ENCODE assay signal across 1 cellular context in the genomic region with DNA sequence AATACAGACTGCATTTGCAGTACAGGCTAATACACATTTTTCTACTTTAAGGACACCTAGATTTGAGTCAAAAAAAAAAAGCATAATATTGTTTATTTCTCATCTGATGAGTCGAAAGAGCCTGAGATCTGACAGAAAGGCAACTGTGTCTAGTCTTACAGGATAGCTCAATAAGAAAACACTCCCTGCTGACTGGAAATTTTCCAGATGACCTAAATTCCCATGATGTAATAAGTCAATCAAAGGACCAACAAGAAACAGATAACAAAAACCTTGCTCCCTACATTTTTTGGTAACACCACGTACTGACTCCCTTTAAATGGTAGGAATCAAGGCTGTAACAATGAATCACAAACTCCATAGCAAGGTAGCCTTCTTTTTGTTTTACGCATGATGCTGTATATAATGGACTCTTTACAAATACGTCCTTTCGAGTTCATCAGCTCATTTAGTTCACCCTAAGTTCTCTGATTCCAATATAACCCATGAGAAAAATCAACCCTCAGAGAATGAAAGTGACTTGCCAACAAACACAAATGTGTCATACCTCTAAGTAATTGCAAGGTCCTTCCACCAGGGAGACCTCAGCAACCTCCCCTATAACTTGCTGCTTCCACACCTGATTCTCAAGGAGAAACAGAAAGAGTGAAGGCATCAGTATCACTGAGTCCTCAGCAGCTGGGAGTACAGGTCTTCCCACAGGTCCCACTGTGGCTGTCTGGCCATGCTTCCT.
TF ChIP-seq lines count a peak whose summit lies in the region.

No MANE protein-coding gene starts in this region.

TF ChIP-seq in SK-N-SH treated with all-trans-retinoic acid at 6 μM for 48 hours, 23 proteins besides CTCF, POLR2A, EP300 and RAD21 (continued from another document):
- no peak for TF ChIP-seq ARNTL (CRISPR knock-in tag; IDR thresholded peaks at IDR 0.05; ENCODE audit: borderline replicate concordance, low read depth)
- TF ChIP-seq TOX (CRISPR knock-in tag; IDR thresholded peaks at IDR 0.05; ENCODE audit: borderline replicate concordance) = no peak
- no peak for TF ChIP-seq ZFP30 (CRISPR knock-in tag; IDR thresholded peaks at IDR 0.05)
- TF ChIP-seq ZNF70 (CRISPR knock-in tag; IDR thresholded peaks at IDR 0.05) = no peak
- TF ChIP-seq ZC3H10 (CRISPR knock-in tag; IDR thresholded peaks at IDR 0.05) = no peak
- TF ChIP-seq BACH2 (CRISPR knock-in tag; IDR thresholded peaks at IDR 0.05; ENCODE audit: borderline replicate concordance) = no peak
- TF ChIP-seq PPARA (CRISPR knock-in tag; IDR thresholded peaks at IDR 0.05; ENCODE audit: borderline replicate concordance) = no peak
- no peak for TF ChIP-seq TCF4 (CRISPR knock-in tag; IDR thresholded peaks at IDR 0.05; ENCODE audit: borderline replicate concordance)
- TF ChIP-seq, protein P1, sequence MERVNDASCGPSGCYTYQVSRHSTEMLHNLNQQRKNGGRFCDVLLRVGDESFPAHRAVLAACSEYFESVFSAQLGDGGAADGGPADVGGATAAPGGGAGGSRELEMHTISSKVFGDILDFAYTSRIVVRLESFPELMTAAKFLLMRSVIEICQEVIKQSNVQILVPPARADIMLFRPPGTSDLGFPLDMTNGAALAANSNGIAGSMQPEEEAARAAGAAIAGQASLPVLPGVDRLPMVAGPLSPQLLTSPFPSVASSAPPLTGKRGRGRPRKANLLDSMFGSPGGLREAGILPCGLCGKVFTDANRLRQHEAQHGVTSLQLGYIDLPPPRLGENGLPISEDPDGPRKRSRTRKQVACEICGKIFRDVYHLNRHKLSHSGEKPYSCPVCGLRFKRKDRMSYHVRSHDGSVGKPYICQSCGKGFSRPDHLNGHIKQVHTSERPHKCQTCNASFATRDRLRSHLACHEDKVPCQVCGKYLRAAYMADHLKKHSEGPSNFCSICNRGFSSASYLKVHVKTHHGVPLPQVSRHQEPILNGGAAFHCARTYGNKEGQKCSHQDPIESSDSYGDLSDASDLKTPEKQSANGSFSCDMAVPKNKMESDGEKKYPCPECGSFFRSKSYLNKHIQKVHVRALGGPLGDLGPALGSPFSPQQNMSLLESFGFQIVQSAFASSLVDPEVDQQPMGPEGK (CRISPR knock-in tag; IDR thresholded peaks at IDR 0.05; ENCODE audit: borderline replicate concordance) = no peak
- TF ChIP-seq, protein P2, sequence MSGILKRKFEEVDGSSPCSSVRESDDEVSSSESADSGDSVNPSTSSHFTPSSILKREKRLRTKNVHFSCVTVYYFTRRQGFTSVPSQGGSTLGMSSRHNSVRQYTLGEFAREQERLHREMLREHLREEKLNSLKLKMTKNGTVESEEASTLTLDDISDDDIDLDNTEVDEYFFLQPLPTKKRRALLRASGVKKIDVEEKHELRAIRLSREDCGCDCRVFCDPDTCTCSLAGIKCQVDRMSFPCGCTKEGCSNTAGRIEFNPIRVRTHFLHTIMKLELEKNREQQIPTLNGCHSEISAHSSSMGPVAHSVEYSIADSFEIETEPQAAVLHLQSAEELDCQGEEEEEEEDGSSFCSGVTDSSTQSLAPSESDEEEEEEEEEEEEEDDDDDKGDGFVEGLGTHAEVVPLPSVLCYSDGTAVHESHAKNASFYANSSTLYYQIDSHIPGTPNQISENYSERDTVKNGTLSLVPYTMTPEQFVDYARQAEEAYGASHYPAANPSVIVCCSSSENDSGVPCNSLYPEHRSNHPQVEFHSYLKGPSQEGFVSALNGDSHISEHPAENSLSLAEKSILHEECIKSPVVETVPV (CRISPR knock-in tag; IDR thresholded peaks at IDR 0.05) = no peak
- TF ChIP-seq, protein P3, sequence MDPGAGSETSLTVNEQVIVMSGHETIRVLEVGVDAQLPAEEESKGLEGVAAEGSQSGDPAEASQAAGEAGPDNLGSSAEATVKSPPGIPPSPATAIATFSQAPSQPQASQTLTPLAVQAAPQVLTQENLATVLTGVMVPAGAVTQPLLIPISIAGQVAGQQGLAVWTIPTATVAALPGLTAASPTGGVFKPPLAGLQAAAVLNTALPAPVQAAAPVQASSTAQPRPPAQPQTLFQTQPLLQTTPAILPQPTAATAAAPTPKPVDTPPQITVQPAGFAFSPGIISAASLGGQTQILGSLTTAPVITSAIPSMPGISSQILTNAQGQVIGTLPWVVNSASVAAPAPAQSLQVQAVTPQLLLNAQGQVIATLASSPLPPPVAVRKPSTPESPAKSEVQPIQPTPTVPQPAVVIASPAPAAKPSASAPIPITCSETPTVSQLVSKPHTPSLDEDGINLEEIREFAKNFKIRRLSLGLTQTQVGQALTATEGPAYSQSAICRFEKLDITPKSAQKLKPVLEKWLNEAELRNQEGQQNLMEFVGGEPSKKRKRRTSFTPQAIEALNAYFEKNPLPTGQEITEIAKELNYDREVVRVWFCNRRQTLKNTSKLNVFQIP (CRISPR knock-in tag; IDR thresholded peaks at IDR 0.05; ENCODE audit: borderline replicate concordance, low read depth) = no peak
- TF ChIP-seq ZNF8 (CRISPR knock-in tag; IDR thresholded peaks at IDR 0.05) = no peak
TF ChIP-seq in SK-N-SH treated with all-trans-retinoic acid at 6 μM for 48 hours: peak in this region for 0.
